Comparison of ENCODE assay signal across 23 cellular contexts in genomic region chr10:13047529-13048206, GRCh38. TPM values are rescaled to one million over a fixed set of nuclear protein-coding genes. Genes with fewer than 3 reads are reported as not detected.
DNase-seq lines count a peak whose midpoint lies in the region; ATAC-seq, FAIRE-seq and TF ChIP-seq lines count a peak whose summit lies in the region.
"Had no signal": no experiment of that assay in that cellular context is flagged by ENCODE, and none has a peak within 500 bp of the region (broad histone marks: within the 10 kb centered on the region; RNA-seq: fewer than 3 reads in every experiment).

No MANE protein-coding gene starts in this region.

- no peak for TF ChIP-seq POLR2A in K562 (conservative IDR thresholded peaks at IDR 0.05)

- H3K79me2 ChIP-seq in Karpas-422 (ENCODE audit: low read length) (no peaks in the 10 kb centered on the region), K562 (ENCODE audit: control insufficient read depth, insufficient read depth, low read length) (no peaks in the 10 kb centered on the region), neural progenitor cell (ENCODE audit: low read depth) (no peaks in the 10 kb centered on the region), PC-9 (ENCODE audit: low read depth) (no peaks in the 10 kb centered on the region)

- no peaks in the 10 kb centered on the region for H3K9me1 ChIP-seq in K562 (ENCODE audit: control insufficient read depth, insufficient read depth, low read length)

- H3F3A ChIP-seq in neural progenitor cell (ENCODE audit: low read depth), result peaks cover 18% of the 10 kb centered on the region
- H3F3A ChIP-seq in PC-9 (ENCODE audit: insufficient read depth, low read depth), result no peaks in the 10 kb centered on the region

- CTCF ChIA-PET in K562 (lab: Yijun Ruan, JAX; ENCODE audit: low intra/inter-chr PET ratio) (no interaction called here), PC-9 (lab: Charles Lee) (no interaction called here)

- peak overlapping the region; percentile 36 for H3K4me2 ChIP-seq in Karpas-422 (ENCODE audit: low read depth, low read length, poor library complexity, severe bottlenecking)
- H3K4me2 ChIP-seq in K562 (ENCODE audit: insufficient read depth, low read length), result no peak overlapping the region
- H3K4me2 ChIP-seq in neural progenitor cell, result no peak overlapping the region
- H3K4me2 ChIP-seq in PC-9, result no peak overlapping the region

- H3K4me3 ChIP-seq in Karpas-422 (ENCODE audit: low read length) (no peak overlapping the region), K562 (no peak overlapping the region), neural progenitor cell (no peak overlapping the region), PC-9 (no peak overlapping the region)
- H3K4me3 ChIP-seq: HAP-1 had no signal

- peak overlapping the region; percentile 51 for H3K9ac ChIP-seq in Karpas-422 (ENCODE audit: low read length)
- H3K9ac ChIP-seq in K562 (ENCODE audit: insufficient read depth in 1 of 2, low read depth in 2 of 2, low read length in 2 of 2), result no peak overlapping the region
- H3K9ac ChIP-seq in neural progenitor cell, result no peak overlapping the region

- POLR2A ChIA-PET in K562 (lab: Yijun Ruan, JAX), result no interaction called here
- POLR2A ChIA-PET in PC-9 (lab: Charles Lee; ENCODE audit: unreplicated experiment), result no interaction called here

- no peak overlapping the region for H3K4me3 Mint-ChIP-seq in neural progenitor cell
- H3K4me3 Mint-ChIP-seq in activated T-cell treated with anti-CD3 and anti-CD28 coated beads, Interleukin-2, amount 50 U/mL, for 4 hours, result no peak overlapping the region
- H3K4me3 Mint-ChIP-seq: CD4-positive, CD25-positive, alpha-beta regulatory T cell; CD8-positive, alpha-beta memory T cell had no signal

- peaks cover 32% of the 10 kb centered on the region for H3K4me1 Mint-ChIP-seq in neural progenitor cell
- no peaks in the 10 kb centered on the region for H3K4me1 Mint-ChIP-seq in activated T-cell treated with anti-CD3 and anti-CD28 coated beads, Interleukin-2, amount 50 U/mL, for 4 hours (ENCODE audit: low read depth)
- H3K4me1 Mint-ChIP-seq: CD4-positive, CD25-positive, alpha-beta regulatory T cell; CD8-positive, alpha-beta memory T cell had no signal

- H3K27ac ChIP-seq in Karpas-422 (ENCODE audit: low read length), result peak overlapping the region; percentile 85
- H3K27ac ChIP-seq in K562 (ENCODE audit: extremely low read depth, low read depth, low read length), result no peak overlapping the region
- no peak overlapping the region for H3K27ac ChIP-seq in neural progenitor cell
- H3K27ac ChIP-seq in PC-9, result no peak overlapping the region
- H3K27ac ChIP-seq: HL-60 had no signal

- H3K4me1 ChIP-seq in Karpas-422 (ENCODE audit: low read length) (peaks cover 56% of the 10 kb centered on the region), K562 (replicated peaks in 1 of 2; ENCODE audit: control insufficient read depth in 2 of 2, insufficient read depth in 2 of 2, low read length in 2 of 2) (no peaks in the 10 kb centered on the region), neural progenitor cell (peaks cover 31% of the 10 kb centered on the region), PC-9 (replicated peaks; ENCODE audit: insufficient read depth) (no peaks in the 10 kb centered on the region)
- H3K4me1 ChIP-seq: BE2C, HAP-1 had no signal

- DNase-seq in Karpas-422, result no peak
- no peak for DNase-seq in K562 (ENCODE audit: extremely low read depth in 1 of 4, low spot score in 3 of 4)
- no peak for DNase-seq in neural progenitor cell (ENCODE audit: low spot score)
- DNase-seq in PC-9, result no peak
- no peak for DNase-seq in activated T-cell treated with anti-CD3 and anti-CD28 coated beads, Interleukin-2, amount 50 U/mL, for 4 hours
- no peak for DNase-seq in ecto neural progenitor cell (ENCODE audit: low spot score)
- DNase-seq: ACHN; C1 segment of cervical spinal cord; CD4-positive, CD25-positive, alpha-beta regulatory T cell; CD8-positive, alpha-beta memory T cell; COR-L47; DMS79; GDM1; GOT3; IMR-90; KBM-7 had no signal

- H3K27me3 Mint-ChIP-seq in neural progenitor cell (ENCODE audit: insufficient read depth, low read depth), result peaks cover 14% of the 10 kb centered on the region
- peaks cover 14% of the 10 kb centered on the region for H3K27me3 Mint-ChIP-seq in activated T-cell treated with anti-CD3 and anti-CD28 coated beads, Interleukin-2, amount 50 U/mL, for 4 hours (ENCODE audit: low read depth)

- TF ChIP-seq CTCF in K562 (IDR thresholded peaks at IDR 0.05 in 2 of 3, conservative IDR thresholded peaks at IDR 0.05 in 1 of 3; ENCODE audit: insufficient read depth in 2 of 3, low read depth in 1 of 3, low read length in 3 of 3), result no peak
- TF ChIP-seq CTCF in neural progenitor cell (IDR thresholded peaks at IDR 0.05), result no peak
- no peak for TF ChIP-seq CTCF in PC-9 (conservative IDR thresholded peaks at IDR 0.05)

- H3K9me2 ChIP-seq in Karpas-422 (replicated peaks; ENCODE audit: insufficient read depth, low read length) (no peaks in the 10 kb centered on the region), PC-9 (ENCODE audit: insufficient read depth) (no peaks in the 10 kb centered on the region)

- TF ChIP-seq EP300 in K562 (IDR thresholded peaks at IDR 0.05; ENCODE audit: low read length), result no peak

- no peaks in the 10 kb centered on the region for H3K27me3 ChIP-seq in Karpas-422 (ENCODE audit: low read length)
- H3K27me3 ChIP-seq in K562 (ENCODE audit: control insufficient read depth in 2 of 2, insufficient read depth in 2 of 2, low read length in 2 of 2), result peaks cover 4 to 24% of the 10 kb centered on the region in 2 experiments
- no peaks in the 10 kb centered on the region for H3K27me3 ChIP-seq in neural progenitor cell
- H3K27me3 ChIP-seq in PC-9 (ENCODE audit: insufficient read depth, low read depth), result peaks cover 15% of the 10 kb centered on the region; the same call in 1 of the 2 replicates
- H3K27me3 ChIP-seq: BE2C had no signal

- H3K36me3 Mint-ChIP-seq in neural progenitor cell, result no peaks in the 10 kb centered on the region
- no peaks in the 10 kb centered on the region for H3K36me3 Mint-ChIP-seq in activated T-cell treated with anti-CD3 and anti-CD28 coated beads, Interleukin-2, amount 50 U/mL, for 4 hours (ENCODE audit: insufficient read depth)
- H3K36me3 Mint-ChIP-seq: CD4-positive, CD25-positive, alpha-beta regulatory T cell; CD8-positive, alpha-beta memory T cell had no signal

- no peak for FAIRE-seq in K562 (lab: Jason Lieb, UNC)
- FAIRE-seq: A204.1, GM12892, GM18507 had no signal

- H2AFZ ChIP-seq in Karpas-422 (ENCODE audit: low read length) (0 out of 2 replicates have a peak overlapping the region, but pooled peaks have one; percentile 42), K562 (ENCODE audit: low read depth, low read length) (no peak overlapping the region), neural progenitor cell (replicated peaks) (peak overlapping the region; percentile 78), PC-9 (no peak overlapping the region)

- 5% methylated on average over 12 of the region's 12 CpGs for WGBS in K562 (ENCODE audit: insufficient coverage, low coverage, missing lambda C conversion rate)

- in situ Hi-C loops in K562 (cut with MboI), result no loop called here

- ATAC-seq in K562 (no peak), HG03460 (IDR thresholded peaks at IDR 0.05; ENCODE audit: unreplicated experiment) (no peak)
- no peak for ATAC-seq in activated T-cell treated with anti-CD3 and anti-CD28 coated beads, Interleukin-2, amount 50 U/mL, for 4 hours

- H4K20me1 ChIP-seq in Karpas-422 (ENCODE audit: insufficient read depth, low read depth, low read length) (no peaks in the 10 kb centered on the region), K562 (replicated peaks; ENCODE audit: control insufficient read depth, insufficient read depth, low read length) (no peaks in the 10 kb centered on the region), neural progenitor cell (ENCODE audit: low read depth) (no peaks in the 10 kb centered on the region), PC-9 (ENCODE audit: insufficient read depth) (no peaks in the 10 kb centered on the region)

- H3K27ac Mint-ChIP-seq in neural progenitor cell, result no peak overlapping the region
- H3K27ac Mint-ChIP-seq: CD4-positive, CD25-positive, alpha-beta regulatory T cell had no signal

- peaks cover 2% of the 10 kb centered on the region for H3K9me3 Mint-ChIP-seq in neural progenitor cell
- no peaks in the 10 kb centered on the region for H3K9me3 Mint-ChIP-seq in activated T-cell treated with anti-CD3 and anti-CD28 coated beads, Interleukin-2, amount 50 U/mL, for 4 hours

- BruUV-seq in K562 (replicated peaks; lab: Mats Ljungman, UMichigan) (no TSS peak), PC-9 (replicated peaks; lab: Mats Ljungman, UMichigan) (no TSS peak)

- no peaks in the 10 kb centered on the region for H3K9me3 ChIP-seq in Karpas-422 (ENCODE audit: low read length)
- no peaks in the 10 kb centered on the region for H3K9me3 ChIP-seq in K562 (replicated peaks; ENCODE audit: control insufficient read depth, insufficient read depth, low read depth, low read length)
- no peaks in the 10 kb centered on the region for H3K9me3 ChIP-seq in neural progenitor cell (ENCODE audit: low read depth)
- no peaks in the 10 kb centered on the region for H3K9me3 ChIP-seq in PC-9 (ENCODE audit: insufficient read depth, low read depth)
- H3K9me3 ChIP-seq: BE2C, HAP-1 had no signal

- intact Hi-C loops in K562 (cut with micrococcal nuclease) (no loop called here), PC-9 (cut with micrococcal nuclease; ENCODE audit: unreplicated experiment) (no loop called here)

- H3K36me3 ChIP-seq in Karpas-422 (ENCODE audit: insufficient read depth, low read length) (no peaks in the 10 kb centered on the region), K562 (ENCODE audit: control insufficient read depth, insufficient read depth, low read length) (no peaks in the 10 kb centered on the region), neural progenitor cell (no peaks in the 10 kb centered on the region), PC-9 (ENCODE audit: low read depth) (no peaks in the 10 kb centered on the region)
- H3K36me3 ChIP-seq: BE2C, HAP-1 had no signal

- no peak for TF ChIP-seq RAD21 in K562 (CRISPR knock-in tag; conservative IDR thresholded peaks at IDR 0.05 in 1 of 2, IDR thresholded peaks at IDR 0.05 in 1 of 2)

RNA-seq across cellular contexts. Expression of gene CCDC3, which starts 46.2 kb away (rescaled TPM):
- total RNA-seq in Karpas-422 (2014; rRNA removed; shearing (Covaris generic); ENCODE audit: low replicate concordance), result 1.4 and 2.9 TPM in 2 replicates
- total RNA-seq in K562 (2011; cell fraction: chromatin; rRNA removed; ENCODE audit: low replicate concordance), result not detected in 2 replicates
- total RNA-seq in K562 (2011; cell fraction: nucleolus; rRNA removed), result not detected in 2 replicates
- not detected in 2 replicates for total RNA-seq in K562 (2011; cell fraction: nucleoplasm; rRNA removed)
- total RNA-seq in K562 (2014; rRNA removed) (not detected in 2 replicates), K562 (2014; rRNA removed; fragmentation: Illumina TruSeq; extraction: Trizol) (not detected in 2 replicates), K562 (2015; rRNA removed; fragmentation: Illumina TruSeq; extraction: Trizol) (not detected in 2 replicates), K562 (2021) (0.04 TPM in 1 of 2 replicates, not detected in the other), neural progenitor cell (ENCODE audit: low replicate concordance) (0.87 TPM in 1 of 2 replicates, not detected in the other), PC-9 (2021) (0.13 TPM in 1 of 2 replicates, not detected in the other)
- polyA plus RNA-seq in K562 (2011; rRNA removed) (not detected in 2 replicates), K562 (2014; fragmentation: Illumina TruSeq; extraction: Trizol) (not detected in 2 replicates), K562 (2014; fragmentation: Nextera tagmentation; extraction: Ambion mirVana) (not detected), K562 (2014; rRNA removed) (not detected in 2 replicates)
- polyA plus RNA-seq in K562 (2011; cell fraction: cytosol; rRNA removed), result not detected in 2 replicates
- polyA plus RNA-seq in K562 (2011; cell fraction: nucleus; rRNA removed), result not detected in 2 replicates
- polyA plus RNA-seq in K562 (2012), result not detected in 2 replicates
- polyA minus RNA-seq in K562 (2011; rRNA and poly(A)+ RNA removed), result not detected in 2 replicates
- not detected in 2 replicates for polyA minus RNA-seq in K562 (2011; cell fraction: cytosol; rRNA and poly(A)+ RNA removed)
- not detected in 2 replicates for polyA minus RNA-seq in K562 (2011; cell fraction: nucleus; rRNA and poly(A)+ RNA removed)
- total RNA-seq in activated T-cell treated with anti-CD3 and anti-CD28 coated beads, Interleukin-2, amount 50 U/mL, for 4 hours, result under 1 TPM; 0.08 to 0.16 (median 0.10) TPM
- total RNA-seq: CD8-positive, alpha-beta memory T cell had no signal
- polyA plus RNA-seq: CD4-positive, CD25-positive, alpha-beta regulatory T cell; CD8-positive, alpha-beta memory T cell had no signal

RNA-seq across cellular contexts. Expression of gene OPTN, which starts 52.3 kb away (rescaled TPM):
- total RNA-seq in Karpas-422 (2014; rRNA removed; shearing (Covaris generic); ENCODE audit: low replicate concordance), result 0.40 and 0.56 TPM in 2 replicates
- total RNA-seq in K562 (2011; cell fraction: chromatin; rRNA removed; ENCODE audit: low replicate concordance), result 3.1 and 10.3 TPM in 2 replicates
- 1.6 and 1.7 TPM in 2 replicates for total RNA-seq in K562 (2011; cell fraction: nucleolus; rRNA removed)
- 3.6 and 8.3 TPM in 2 replicates for total RNA-seq in K562 (2011; cell fraction: nucleoplasm; rRNA removed)
- total RNA-seq in K562 (2014; rRNA removed) (5.8 and 6.0 TPM in 2 replicates), K562 (2014; rRNA removed; fragmentation: Illumina TruSeq; extraction: Trizol) (4.7 and 4.8 TPM in 2 replicates), K562 (2015; rRNA removed; fragmentation: Illumina TruSeq; extraction: Trizol) (3.0 and 3.4 TPM in 2 replicates), K562 (2021) (5.3 and 6.8 TPM in 2 replicates), neural progenitor cell (ENCODE audit: low replicate concordance) (13.9 and 15.4 TPM in 2 replicates), PC-9 (2021) (26.6 and 26.8 TPM in 2 replicates)
- polyA plus RNA-seq in K562 (2011; rRNA removed) (4.6 and 5.0 TPM in 2 replicates), K562 (2014; fragmentation: Illumina TruSeq; extraction: Trizol) (5.2 and 5.3 TPM in 2 replicates), K562 (2014; fragmentation: Nextera tagmentation; extraction: Ambion mirVana) (1 to 10 TPM; 2.2 to 2.4 TPM), K562 (2014; rRNA removed) (4.1 and 5.1 TPM in 2 replicates)
- 0.79 and 1.8 TPM in 2 replicates for polyA plus RNA-seq in K562 (2011; cell fraction: cytosol; rRNA removed)
- polyA plus RNA-seq in K562 (2011; cell fraction: nucleus; rRNA removed), result 3.9 and 4.8 TPM in 2 replicates
- 13.6 and 29.9 TPM in 2 replicates for polyA plus RNA-seq in K562 (2012)
- polyA minus RNA-seq in K562 (2011; rRNA and poly(A)+ RNA removed), result 5.0 and 5.8 TPM in 2 replicates
- 1.9 and 4.8 TPM in 2 replicates for polyA minus RNA-seq in K562 (2011; cell fraction: cytosol; rRNA and poly(A)+ RNA removed)
- polyA minus RNA-seq in K562 (2011; cell fraction: nucleus; rRNA and poly(A)+ RNA removed), result 1.3 and 2.6 TPM in 2 replicates
- total RNA-seq in activated T-cell treated with anti-CD3 and anti-CD28 coated beads, Interleukin-2, amount 50 U/mL, for 4 hours, result 10 to 100 TPM; 14.6 to 29.0 (median 16.2) TPM

Comparison
In these comparisons a context has a peak if more than half of its experiments do, and no peak if none do; other contexts are left out.
1. H2AFZ ChIP-seq: peak in Karpas-422 (single experiment) and neural progenitor cell (single experiment); none in K562 (single experiment) and PC-9 (single experiment).